In the genomic region with DNA sequence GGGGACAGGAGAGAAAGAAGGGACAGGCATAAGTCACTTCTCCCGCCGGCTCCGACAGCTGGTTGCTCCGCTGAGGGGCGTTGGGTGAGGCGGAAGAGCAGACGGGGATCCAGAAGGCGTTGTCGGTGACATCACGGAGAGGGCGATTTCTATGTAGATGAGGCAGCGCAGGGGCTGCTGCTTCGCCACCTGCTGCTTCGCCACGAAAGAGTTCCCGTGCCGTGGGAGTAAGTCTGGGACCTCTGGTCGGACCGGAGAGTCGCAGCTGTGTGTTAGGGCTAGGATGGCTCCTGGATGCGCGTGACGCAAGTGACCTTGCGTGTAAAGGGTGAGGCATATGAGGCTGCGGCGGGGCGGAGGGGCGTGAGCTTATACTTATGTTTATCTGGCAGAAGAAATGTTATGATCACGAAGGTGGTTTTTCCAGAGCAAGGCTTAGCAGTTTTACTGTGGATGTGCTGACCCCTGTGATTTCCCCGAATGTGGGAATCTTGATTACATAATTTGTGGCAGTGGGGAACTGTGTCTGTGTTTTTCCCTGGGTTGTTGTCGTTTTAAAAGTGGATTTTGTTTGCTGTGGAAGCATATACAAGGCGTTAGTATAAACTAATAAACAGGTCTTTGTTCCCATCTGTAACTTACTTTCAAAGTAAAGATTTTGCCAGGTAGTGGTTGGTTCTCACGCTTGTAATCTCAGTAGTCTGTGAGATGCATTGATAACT, we compare ENCODE assay signal across 8 cellular contexts. TPM values are rescaled to one million over a fixed set of nuclear protein-coding genes. Genes with fewer than 3 reads are reported as not detected.
DNase-seq lines count a peak whose midpoint lies in the region; ATAC-seq and TF ChIP-seq lines count a peak whose summit lies in the region.
"Not testable (repeated sequence)": the region's sequence is repeated elsewhere in the genome, so short reads cannot be mapped to it uniquely, and the experiment has no call there.

No MANE protein-coding gene starts in this region.

- intact Hi-C loops in lower lobe of right lung (cut with DNase I), result not testable (repeated sequence)

- not testable (repeated sequence) for H3K36me3 ChIP-seq in BE2C; ectodermal cell (ENCODE audit: control insufficient read depth, insufficient read depth, low read length); lower lobe of right lung

- not testable (repeated sequence) for TF ChIP-seq CTCF in BE2C (IDR thresholded peaks at IDR 0.05; ENCODE audit: low read depth, low read length); lower lobe of right lung (IDR thresholded peaks at IDR 0.05)

- H3K4me1 ChIP-seq in BE2C; ectodermal cell (ENCODE audit: control insufficient read depth, insufficient read depth, low read length); lower lobe of right lung: not testable (repeated sequence)

- H3K27ac ChIP-seq in ectodermal cell (ENCODE audit: insufficient read depth, low read depth, low read length, poor library complexity, severe bottlenecking), result peak overlapping the region; percentile 94
- H3K27ac ChIP-seq in lower lobe of right lung, result peak overlapping the region; percentile 76

- WGBS in ectodermal cell, 2 experiments, result 9 to 11% methylated on average over 30 of the region's 33 CpGs

- DNase-seq in BE2C (peak; percentile 75), NCI-H82 (lab: John Stamatoyannopoulos, UW) (peak; percentile 96), lower lobe of right lung (peak; percentile 83)
- DNase-seq in activated CD8-positive, alpha-beta memory T cell treated with anti-CD3 and anti-CD28 coated beads for 24 hours, result peak; percentile 96
- peak; percentile 75 to 78 for DNase-seq in stimulated activated CD4-positive, alpha-beta T cell treated with anti-CD3 and anti-CD28 coated beads, Interleukin-2, amount 100 ng/mL, for 24 hours

- H3K4me3 ChIP-seq in BE2C (ENCODE audit: low read depth, low read length) (peak overlapping the region; percentile 57), ectodermal cell (ENCODE audit: insufficient read depth, low read depth, low read length) (peak overlapping the region; percentile 31), lower lobe of right lung (peak overlapping the region; percentile 43)

- not testable (repeated sequence) for H3K9me3 ChIP-seq in BE2C; ectodermal cell (ENCODE audit: control insufficient read depth, low read length); lower lobe of right lung

- peak; percentile 79 for ATAC-seq in GM19328 (IDR thresholded peaks at IDR 0.05; ENCODE audit: unreplicated experiment)
- ATAC-seq in HG03280 (IDR thresholded peaks at IDR 0.05; ENCODE audit: unreplicated experiment), result peak; percentile 72
- peak; percentile 93 to 95 for ATAC-seq in lower lobe of right lung

- not testable (repeated sequence) for H3K27me3 ChIP-seq in BE2C; ectodermal cell (ENCODE audit: control insufficient read depth, insufficient read depth, low read length, poor library complexity, severe bottlenecking); lower lobe of right lung (ENCODE audit: low read depth)

RNA-seq across cellular contexts. Expression of gene PPIAL4A, which starts 52.8 kb away (rescaled TPM):
- 0.76 TPM for polyA plus RNA-seq in BE2C (2012; ENCODE audit: insufficient read depth, insufficient read length, low read depth)
- polyA plus RNA-seq in ectodermal cell (2013, experiment 1 of 4), result not detected
- not detected for polyA plus RNA-seq in ectodermal cell (2013, experiment 2 of 4)
- not detected for polyA plus RNA-seq in ectodermal cell (2013, experiment 3 of 4)
- polyA plus RNA-seq in ectodermal cell (2013, experiment 4 of 4), result not detected
- not detected for total RNA-seq in lower lobe of right lung

Comparison
In these comparisons a context has a peak if more than half of its experiments do, and no peak if none do; other contexts are left out.
1. Peak in every context shown above with its lines: DNase-seq, ATAC-seq, H3K4me3 ChIP-seq and H3K27ac ChIP-seq.